ENCODE assay signal across 28 cellular contexts in the genomic region with DNA sequence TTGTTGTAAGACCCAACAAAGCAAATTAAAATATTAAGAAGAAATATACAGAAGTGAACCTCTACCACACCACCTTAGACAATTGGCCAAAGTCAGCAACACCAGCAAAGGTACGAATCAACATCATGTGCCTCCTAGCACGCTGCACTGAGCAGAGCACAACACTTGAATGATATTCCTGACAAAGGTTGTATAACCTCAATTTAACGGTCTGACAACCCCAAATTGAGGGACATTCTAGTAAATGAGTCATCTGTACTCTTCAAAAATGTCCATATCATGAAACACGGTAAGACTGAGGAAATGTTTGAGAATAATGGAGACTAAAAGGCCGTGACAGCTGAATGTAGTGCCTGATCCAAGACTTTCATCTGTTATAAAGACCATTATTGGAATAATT. TPM values are rescaled to one million over a fixed set of nuclear protein-coding genes. Genes with fewer than 3 reads are reported as not detected.
DNase-seq lines count a peak whose midpoint lies in the region; ATAC-seq and TF ChIP-seq lines count a peak whose summit lies in the region.
"Had no signal": no experiment of that assay in that cellular context is flagged by ENCODE, and none has a peak within 500 bp of the region (broad histone marks: within the 10 kb centered on the region; RNA-seq: fewer than 3 reads in every experiment).

No MANE protein-coding gene starts in this region.

- no peak overlapping the region for H3K4me3 Mint-ChIP-seq in progenitor cell of endocrine pancreas (ENCODE audit: low read depth)
- H3K4me3 Mint-ChIP-seq: activated CD8-positive, alpha-beta T cell treated with anti-CD3 and anti-CD28 coated beads, Interleukin-2, amount 10 ng/mL, durations not matched to agents 7 days and 5 days; memory B cell; T-helper 2 cell treated with Interferon-gamma antibody and Interleukin-4, amounts not matched to agents 5 μg/mL and 100 μg/mL, for 36 hours had no signal

- dilution Hi-C loops in IMR-90 (cut with HindIII; ENCODE audit: low sequenced_read_pairs, unreplicated experiment) = no loop called here

- H4K5ac ChIP-seq in IMR-90 (ENCODE audit: low read depth, low read length) = peak overlapping the region; percentile 99

- no peak overlapping the region for H3K9ac ChIP-seq in IMR-90 (ENCODE audit: low read depth, low read length)

- peak overlapping the region; percentile 89; the same call in 2 of the 3 replicates for H2BK15ac ChIP-seq in IMR-90 (ENCODE audit: low read depth, low read length)

- peak overlapping the region; percentile 81 for H2BK20ac ChIP-seq in IMR-90 (ENCODE audit: low read depth, low read length)

- no TSS peak for BruUV-seq in IMR-90 (replicated peaks; lab: Mats Ljungman, UMichigan)

- H2BK120ac ChIP-seq in IMR-90 (ENCODE audit: low read depth, low read length) = peak overlapping the region; percentile 78

- H3K4me1 Mint-ChIP-seq in progenitor cell of endocrine pancreas (ENCODE audit: low read depth) = peaks cover 20% of the 10 kb centered on the region

- in situ Hi-C loops in IMR-90 (cut with MboI; ENCODE audit: low sequenced_read_pairs) = no loop called here

- TF ChIP-seq RAD21 in IMR-90 (IDR thresholded peaks at IDR 0.05; ENCODE audit: low read length) = no peak

- H3K9me1 ChIP-seq in IMR-90 (ENCODE audit: insufficient read depth, low read length) = peaks cover 3% of the 10 kb centered on the region; the same call in 1 of the 2 replicates

- peak overlapping the region in 1 of 2 experiments; percentile 77; a peak in 2 of 4 replicates for H4K8ac ChIP-seq in IMR-90 (ENCODE audit: low read depth in 2 of 2, low read length in 2 of 2)

- no peak overlapping the region for H2AFZ ChIP-seq in IMR-90 (replicated peaks; ENCODE audit: low read length, poor library complexity)
- H2AFZ ChIP-seq: hepatocyte had no signal

- peak overlapping the region; percentile 97 for H3K18ac ChIP-seq in IMR-90 (ENCODE audit: low read depth, low read length)

- CTCF ChIA-PET in IMR-90 (lab: Yijun Ruan, JAX) = no interaction called here

- H3K36me3 ChIP-seq in IMR-90 (ENCODE audit: control insufficient read depth, insufficient read depth, low read length) = no peaks in the 10 kb centered on the region
- H3K36me3 ChIP-seq in Peyer's patch = no peaks in the 10 kb centered on the region

- H3K9me3 ChIP-seq in IMR-90 (ENCODE audit: control insufficient read depth, insufficient read depth, low read length) (no peaks in the 10 kb centered on the region; the same call in 1 of the 2 replicates), Peyer's patch (no peaks in the 10 kb centered on the region)

- TF ChIP-seq POLR2A in IMR-90 (IDR thresholded peaks at IDR 0.05; ENCODE audit: low read depth, low read length) (no peak), Peyer's patch (IDR thresholded peaks at IDR 0.05) (no peak)

- DNase-seq in IMR-90 (no peak), glomerular visceral epithelial cell (ENCODE audit: extremely low spot score) (peak; percentile 74), progenitor cell of endocrine pancreas (ENCODE audit: low spot score, unreplicated experiment) (no peak), EL (no peak), Peyer's patch (no peak)
- DNase-seq in stimulated activated CD4-positive, alpha-beta T cell treated with anti-CD3 and anti-CD28 coated beads, Interleukin-2, amount 100 ng/mL, for 24 hours = no peak
- DNase-seq: activated CD4-positive, alpha-beta T cell treated with anti-CD3 and anti-CD28 coated beads for 4 hours; activated CD8-positive, alpha-beta T cell treated with anti-CD3 and anti-CD28 coated beads, Interleukin-2, amount 10 ng/mL, durations not matched to agents 7 days and 5 days; HCEC 1CT; KBM-7; NCI-H2081; NCI-H2227 treated with DMSO at 0.1 percent for 48 hours; NCI-H526 treated with DMSO at 0.1 percent for 48 hours; SIG-M5; stimulated activated CD4-positive, alpha-beta T cell treated with anti-CD3 and anti-CD28 coated beads, Interleukin-12 subunit alpha, Interleukin-12 subunit beta, amount 100 ng/mL, for 4 hours; stimulated activated CD4-positive, alpha-beta T cell treated with anti-CD3 and anti-CD28 coated beads, Interleukin-4, amount 100 ng/mL, for 1 hour had no signal

- H4K20me1 ChIP-seq in IMR-90 (ENCODE audit: insufficient read depth, low read length) = no peaks in the 10 kb centered on the region

- peak; percentile 30 for ATAC-seq in GM18868 (IDR thresholded peaks at IDR 0.05; ENCODE audit: unreplicated experiment)
- no peak for ATAC-seq in IMR-90 (ENCODE audit: low read depth)
- no peak for ATAC-seq in HG02642 (IDR thresholded peaks at IDR 0.05; ENCODE audit: poor library complexity, unreplicated experiment)
- ATAC-seq: activated CD8-positive, alpha-beta T cell treated with anti-CD3 and anti-CD28 coated beads, Interleukin-2, amount 10 ng/mL, durations not matched to agents 7 days and 5 days; activated naive CD4-positive, alpha-beta T cell treated with anti-CD3 and anti-CD28 coated beads, Interleukin-2, amount 50 U/mL, for 72 hours; left lobe of liver; Panc1; sciatic nerve had no signal

- POLR2A ChIA-PET in IMR-90 (lab: Charles Lee; ENCODE audit: unreplicated experiment) = no interaction called here

- H3K27me3 ChIP-seq in IMR-90 (ENCODE audit: control insufficient read depth, insufficient read depth, low read length) (no peaks in the 10 kb centered on the region; the same call in 1 of the 2 replicates), Peyer's patch (no peaks in the 10 kb centered on the region)
- H3K27me3 ChIP-seq: hepatocyte had no signal

- peak overlapping the region; percentile 42; the same call in 1 of the 2 replicates for H2AK5ac ChIP-seq in IMR-90 (ENCODE audit: low read depth, low read length)

- H3K27ac ChIP-seq in IMR-90 (ENCODE audit: insufficient read depth, low read length) (peak overlapping the region; percentile 80; the same call in 1 of the 2 replicates), Peyer's patch (no peak overlapping the region)

- no peaks in the 10 kb centered on the region for H3K27me3 Mint-ChIP-seq in progenitor cell of endocrine pancreas
- H3K27me3 Mint-ChIP-seq: memory B cell, type B pancreatic cell had no signal

- H2AK9ac ChIP-seq in IMR-90 (replicated peaks; ENCODE audit: low read depth, low read length, poor library complexity) = no peak overlapping the region

- H3K4me1 ChIP-seq in IMR-90 (ENCODE audit: control insufficient read depth, insufficient read depth, low read length) = peaks cover 9% of the 10 kb centered on the region
- H3K4me1 ChIP-seq in Peyer's patch = peaks cover 0 to 23% (median 4%) of the 10 kb centered on the region in 4 donors

- H3K23ac ChIP-seq in IMR-90 (ENCODE audit: low read depth, low read length) = 0 out of 2 replicates have a peak overlapping the region, but pooled peaks have one; percentile 42

- H3K27ac Mint-ChIP-seq in progenitor cell of endocrine pancreas = peak overlapping the region; percentile 33
- H3K27ac Mint-ChIP-seq: activated CD8-positive, alpha-beta T cell treated with anti-CD3 and anti-CD28 coated beads, Interleukin-2, amount 10 ng/mL, durations not matched to agents 7 days and 5 days; memory B cell had no signal

- H3K36me3 Mint-ChIP-seq in progenitor cell of endocrine pancreas (ENCODE audit: insufficient read depth) = no peaks in the 10 kb centered on the region
- H3K36me3 Mint-ChIP-seq: memory B cell had no signal

- peak overlapping the region; percentile 71; the same call in 1 of the 2 replicates for H3K4ac ChIP-seq in IMR-90 (ENCODE audit: low read depth, low read length)

- peaks cover 15% of the 10 kb centered on the region for H3K9me3 Mint-ChIP-seq in progenitor cell of endocrine pancreas (ENCODE audit: low read depth)

- 0 out of 2 replicates have a peak overlapping the region, but pooled peaks have one; percentile 19 for H3K14ac ChIP-seq in IMR-90 (replicated peaks; ENCODE audit: low read depth, low read length)

- H3K79me1 ChIP-seq in IMR-90 (ENCODE audit: low read depth in 1 of 2, low read length in 2 of 2) = no peaks in the 10 kb centered on the region

- WGBS in IMR-90 (ENCODE audit: extremely low coverage in 2 of 2, insufficient read length in 1 of 2), 2 experiments = no CpG with 5 or more reads among the region's 5 CpGs

- H4K91ac ChIP-seq in IMR-90 (ENCODE audit: insufficient read depth, low read depth, low read length) = peak overlapping the region; percentile 50

- no peak for TF ChIP-seq CTCF in IMR-90 (conservative IDR thresholded peaks at IDR 0.05; ENCODE audit: low read depth, low read length)
- TF ChIP-seq CTCF in progenitor cell of endocrine pancreas (IDR thresholded peaks at IDR 0.05; ENCODE audit: unreplicated experiment) = no peak
- no peak for TF ChIP-seq CTCF in Peyer's patch (IDR thresholded peaks at IDR 0.05)

- intact Hi-C loops in IMR-90 (cut with micrococcal nuclease) = no loop called here

- H3K56ac ChIP-seq in IMR-90 (ENCODE audit: extremely low read depth, insufficient read depth, low read length) = no peak overlapping the region

- peak overlapping the region; percentile 11 for H2BK5ac ChIP-seq in IMR-90 (ENCODE audit: low read depth, low read length, poor library complexity, severe bottlenecking)

- H3K4me2 ChIP-seq in IMR-90 (ENCODE audit: low read depth, low read length) = no peak overlapping the region; the same call in 1 of the 2 replicates

- no peak overlapping the region for H3K4me3 ChIP-seq in IMR-90 (ENCODE audit: insufficient read depth, low read depth, low read length)
- no peak overlapping the region for H3K4me3 ChIP-seq in Peyer's patch
- H3K4me3 ChIP-seq: hepatocyte had no signal

TF ChIP-seq in IMR-90, 13 proteins besides CTCF, POLR2A, EP300 and RAD21 (continues in another document):
- TF ChIP-seq RCOR1 (IDR thresholded peaks at IDR 0.05; ENCODE audit: insufficient replicate concordance, low read length) (no peak), FOS (IDR thresholded peaks at IDR 0.05; ENCODE audit: low read depth, low read length) (no peak), MAZ (IDR thresholded peaks at IDR 0.05; ENCODE audit: borderline replicate concordance, low read depth, low read length) (no peak), MAFK (IDR thresholded peaks at IDR 0.05; ENCODE audit: low read depth, low read length) (no peak), SMC3 (IDR thresholded peaks at IDR 0.05; ENCODE audit: low read depth, low read length) (no peak)
- TF ChIP-seq, protein P1, sequence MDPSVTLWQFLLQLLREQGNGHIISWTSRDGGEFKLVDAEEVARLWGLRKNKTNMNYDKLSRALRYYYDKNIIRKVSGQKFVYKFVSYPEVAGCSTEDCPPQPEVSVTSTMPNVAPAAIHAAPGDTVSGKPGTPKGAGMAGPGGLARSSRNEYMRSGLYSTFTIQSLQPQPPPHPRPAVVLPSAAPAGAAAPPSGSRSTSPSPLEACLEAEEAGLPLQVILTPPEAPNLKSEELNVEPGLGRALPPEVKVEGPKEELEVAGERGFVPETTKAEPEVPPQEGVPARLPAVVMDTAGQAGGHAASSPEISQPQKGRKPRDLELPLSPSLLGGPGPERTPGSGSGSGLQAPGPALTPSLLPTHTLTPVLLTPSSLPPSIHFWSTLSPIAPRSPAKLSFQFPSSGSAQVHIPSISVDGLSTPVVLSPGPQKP (IDR thresholded peaks at IDR 0.05; ENCODE audit: borderline replicate concordance, low read depth, low read length) = no peak

RNA-seq across cellular contexts. Expression of a gene that starts 41.3 kb away (rescaled TPM):
- total RNA-seq in IMR-90 (2012; rRNA removed) = 1.1 and 1.3 TPM in 2 replicates
- 0.63 and 0.79 TPM in 2 replicates for polyA plus RNA-seq in IMR-90 (2012; rRNA removed)
- 0.62 and 0.92 TPM in 2 replicates for polyA plus RNA-seq in IMR-90 (2012; cell fraction: cytosol; rRNA removed)
- 0.30 and 0.40 TPM in 2 replicates for polyA plus RNA-seq in IMR-90 (2012; cell fraction: nucleus; rRNA removed; ENCODE audit: low replicate concordance)
- 0.36 and 0.72 TPM in 2 replicates for total RNA-seq in progenitor cell of endocrine pancreas
- 100 to 1,000 TPM in 3 of 4 donors, 10 to 100 TPM in 1; 52.0 to 229 (median 123) TPM for total RNA-seq in Peyer's patch
- total RNA-seq: HT1080 had no signal
- polyA plus RNA-seq: BJ had no signal

Comparison
In these comparisons a context has a peak if more than half of its experiments do, and no peak if none do; other contexts are left out.
1. RNA of a gene that starts 41.3 kb away (total RNA-seq): 52.0 to 229 TPM in Peyer's patch; 1.1 to 1.3 TPM in IMR-90 and 0.36 to 0.72 TPM in progenitor cell of endocrine pancreas; every median in the first group is over 10 times any median in the second.